Comparison of ENCODE assay signal across 1 cellular context in genomic region chr14:49687942-49688700, GRCh38.
TF ChIP-seq lines count a peak whose summit lies in the region.

Gene POLE2 (minus strand): TSS chr14:49688214. CDS start chr14:49688203, 11 bp downstream.

TF ChIP-seq in HEK293, 187 proteins besides CTCF, POLR2A, EP300 and RAD21 (continued from another document and continues in another):
- TF ChIP-seq KLF8 (tag by site-specific recombination; IDR thresholded peaks at IDR 0.05): peak; percentile 68
- TF ChIP-seq YY1 (tag by site-specific recombination; IDR thresholded peaks at IDR 0.05): peak; percentile 74
- TF ChIP-seq ZNF341 (tag by site-specific recombination; IDR thresholded peaks at IDR 0.05; ENCODE audit: low read depth): 0 out of 2 replicates have a peak, but pooled peaks have one; percentile 34
- no peak for TF ChIP-seq ZNF18 (tag by site-specific recombination; IDR thresholded peaks at IDR 0.05)
- TF ChIP-seq KLF17 (tag by site-specific recombination; IDR thresholded peaks at IDR 0.05): 0 out of 2 replicates have a peak, but pooled peaks have one; percentile 10
- no peak for TF ChIP-seq ZNF274 (IDR thresholded peaks at IDR 0.05; ENCODE audit: low read length)
- TF ChIP-seq ZNF274 (tag by site-specific recombination; IDR thresholded peaks at IDR 0.05; ENCODE audit: borderline replicate concordance): no peak
- peak; percentile 27; the same call in 1 of the 2 replicates for TF ChIP-seq GLIS1 (tag by site-specific recombination; IDR thresholded peaks at IDR 0.05)
- TF ChIP-seq ZNF211 (tag by site-specific recombination; IDR thresholded peaks at IDR 0.05; ENCODE audit: low read depth): no peak
- TF ChIP-seq BCL11A (tag by site-specific recombination; IDR thresholded peaks at IDR 0.05; ENCODE audit: low read depth): no peak
- no peak for TF ChIP-seq ZNF555 (tag by site-specific recombination; conservative IDR thresholded peaks at IDR 0.05)
- no peak for TF ChIP-seq AEBP2 (tag by site-specific recombination; IDR thresholded peaks at IDR 0.05; ENCODE audit: borderline replicate concordance)
- TF ChIP-seq SP2 (tag by site-specific recombination; IDR thresholded peaks at IDR 0.05): peak; percentile 37; the same call in 1 of the 2 replicates
- TF ChIP-seq GLI4 (tag by site-specific recombination; IDR thresholded peaks at IDR 0.05): no peak
- TF ChIP-seq OVOL3 (tag by site-specific recombination; IDR thresholded peaks at IDR 0.05): no peak
- TF ChIP-seq ZNF776 (tag by site-specific recombination; IDR thresholded peaks at IDR 0.05; ENCODE audit: borderline replicate concordance): no peak
- TF ChIP-seq ZNF571 (tag by site-specific recombination; IDR thresholded peaks at IDR 0.05): no peak
- no peak; the same call in 1 of the 2 replicates for TF ChIP-seq PATZ1 (tag by site-specific recombination; IDR thresholded peaks at IDR 0.05)
- TF ChIP-seq ZNF416 (tag by site-specific recombination; IDR thresholded peaks at IDR 0.05): no peak
- TF ChIP-seq ZBTB8A (tag by site-specific recombination; IDR thresholded peaks at IDR 0.05): peak; percentile 99
- TF ChIP-seq ZNF639 (tag by site-specific recombination; IDR thresholded peaks at IDR 0.05): no peak
- TF ChIP-seq ZNF121 (tag by site-specific recombination; IDR thresholded peaks at IDR 0.05): no peak
- 0 out of 2 replicates have a peak, but pooled peaks have one; percentile 3 for TF ChIP-seq ZNF580 (tag by site-specific recombination; IDR thresholded peaks at IDR 0.05)
- peak; percentile 61; the same call in 1 of the 2 replicates for TF ChIP-seq ZEB2 (tag by site-specific recombination; IDR thresholded peaks at IDR 0.05)
- TF ChIP-seq ZNF747 (tag by site-specific recombination; IDR thresholded peaks at IDR 0.05): no peak
- TF ChIP-seq ZNF48 (tag by site-specific recombination; IDR thresholded peaks at IDR 0.05): no peak
- TF ChIP-seq ZNF26 (tag by site-specific recombination; IDR thresholded peaks at IDR 0.05): no peak
- no peak for TF ChIP-seq RBAK (tag by site-specific recombination; IDR thresholded peaks at IDR 0.05)
- no peak for TF ChIP-seq ZNF510 (tag by site-specific recombination; IDR thresholded peaks at IDR 0.05; ENCODE audit: insufficient replicate concordance)
- peak; percentile 51; the same call in 1 of the 2 replicates for TF ChIP-seq ZNF449 (tag by site-specific recombination; IDR thresholded peaks at IDR 0.05)
- 0 out of 2 replicates have a peak, but pooled peaks have one; percentile 24 for TF ChIP-seq EGR2 (tag by site-specific recombination; IDR thresholded peaks at IDR 0.05; ENCODE audit: low read depth)
- TF ChIP-seq ZNF777 (tag by site-specific recombination; IDR thresholded peaks at IDR 0.05; ENCODE audit: borderline replicate concordance): no peak
- no peak for TF ChIP-seq ZNF133 (tag by site-specific recombination; IDR thresholded peaks at IDR 0.05)
- peak; percentile 33; the same call in 1 of the 2 replicates for TF ChIP-seq ZNF394 (tag by site-specific recombination; IDR thresholded peaks at IDR 0.05; ENCODE audit: borderline replicate concordance)
- no peak for TF ChIP-seq ZNF221 (tag by site-specific recombination; IDR thresholded peaks at IDR 0.05; ENCODE audit: borderline replicate concordance)
- TF ChIP-seq ZNF610 (tag by site-specific recombination; IDR thresholded peaks at IDR 0.05; ENCODE audit: borderline replicate concordance): peak; percentile 82; the same call in 1 of the 2 replicates
- no peak; the same call in 1 of the 2 replicates for TF ChIP-seq ZNF362 (tag by site-specific recombination; IDR thresholded peaks at IDR 0.05)
- TF ChIP-seq ZNF280D (tag by site-specific recombination; IDR thresholded peaks at IDR 0.05): no peak; the same call in 1 of the 2 replicates
- TF ChIP-seq SETDB1 (IDR thresholded peaks at IDR 0.05; ENCODE audit: insufficient read length, low read length): peak; percentile 18
- no peak for TF ChIP-seq ZNF488 (tag by site-specific recombination; IDR thresholded peaks at IDR 0.05)
- no peak for TF ChIP-seq ZNF280C (tag by site-specific recombination; IDR thresholded peaks at IDR 0.05)
- no peak for TF ChIP-seq ZNF404 (tag by site-specific recombination; IDR thresholded peaks at IDR 0.05)
- no peak for TF ChIP-seq BCL11B (tag by site-specific recombination; IDR thresholded peaks at IDR 0.05; ENCODE audit: low read depth)
